Comparison of ENCODE assay signal across 31 cellular contexts in the genomic region with DNA sequence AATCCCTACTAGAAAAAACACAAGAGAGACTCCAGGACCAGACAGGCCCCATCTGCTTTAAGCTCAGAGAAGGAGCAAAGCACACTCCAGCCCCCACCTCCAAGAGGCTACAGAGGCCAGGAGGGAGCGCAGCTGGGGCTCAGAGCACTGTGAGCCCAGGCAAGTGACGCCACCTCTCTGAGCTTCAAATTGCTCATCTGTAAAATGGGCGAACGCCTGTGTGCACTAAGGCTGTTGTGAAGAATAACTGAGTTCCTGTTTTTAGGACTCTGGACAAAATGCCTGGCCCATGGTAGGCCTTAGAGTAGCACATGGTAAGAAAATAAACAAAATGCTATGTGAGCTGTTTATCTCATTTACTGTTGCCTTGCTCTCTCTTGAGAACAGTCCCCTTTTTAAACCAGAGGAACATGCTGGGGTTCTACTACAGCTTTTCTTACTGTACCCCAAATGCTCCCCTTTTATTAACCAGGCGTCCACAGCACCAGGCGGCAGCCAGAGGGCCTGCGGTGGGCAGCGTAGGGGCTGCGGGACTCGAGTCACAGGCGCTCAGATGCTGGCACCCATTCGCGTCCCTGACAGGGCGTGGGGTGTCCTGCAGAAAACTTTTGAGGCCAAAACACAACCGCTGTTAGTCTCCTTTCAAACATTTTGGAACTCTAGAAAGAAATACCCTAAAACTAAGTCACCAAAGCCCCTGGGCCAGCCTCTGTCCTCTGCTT.
"Had no signal": no experiment of that assay in that cellular context is flagged by ENCODE, and none has a peak within 500 bp of the region (broad histone marks: within the 10 kb centered on the region; RNA-seq: fewer than 3 reads in every experiment).

No MANE protein-coding gene starts in this region.

- H3K36me3 Mint-ChIP-seq: activated naive CD4-positive, alpha-beta T cell treated with anti-CD3 and anti-CD28 coated beads, Interleukin-2, amount 10 ng/mL, durations not matched to agents 7 days and 5 days; activated naive CD4-positive, alpha-beta T cell treated with anti-CD3 and anti-CD28 coated beads, Interleukin-2, amount 50 U/mL, for 72 hours; activated naive CD8-positive, alpha-beta T cell treated with anti-CD3 and anti-CD28 coated beads, Interleukin-2, amount 10 ng/mL, durations not matched to agents 7 days and 5 days had no signal

- DNase-seq: activated B cell treated with CpG ODN at 0.5 μM for 24 hours; activated CD4-positive, alpha-beta T cell treated with anti-CD3 and anti-CD28 coated beads for 48 hours; activated CD4-positive, alpha-beta T cell treated with anti-CD3 and anti-CD28 coated beads, Interleukin-2, amount 50 U/mL, for 1 hour; activated CD4-positive, alpha-beta T cell treated with anti-CD3 and anti-CD28 coated beads, Interleukin-2, amount 50 U/mL, for 48 hours; activated CD8-positive, alpha-beta memory T cell treated with anti-CD3 and anti-CD28 coated beads for 24 hours; activated CD8-positive, alpha-beta T cell treated with anti-CD3 and anti-CD28 coated beads for 36 hours; activated gamma-delta T cell; activated naive CD4-positive, alpha-beta T cell; activated naive CD4-positive, alpha-beta T cell treated with anti-CD3 and anti-CD28 coated beads, Interleukin-2, amount 10 ng/mL, durations not matched to agents 7 days and 5 days; activated naive CD8-positive, alpha-beta T cell treated with anti-CD3 and anti-CD28 coated beads, Interleukin-2, amount 10 ng/mL, durations not matched to agents 7 days and 5 days; activated T-cell treated with anti-CD3 and anti-CD28 coated beads, Interleukin-2, amount 50 U/mL, for 4 hours; central memory CD4-positive, alpha-beta T cell; cerebellar nuclear complex; colonic mucosa; dorsolateral prefrontal cortex; effector memory CD4-positive, alpha-beta T cell; endodermal cell; foreskin fibroblast; head of caudate nucleus; T-helper 17 cell; T1000; WERI-Rb-1 had no signal

- H3K4me3 ChIP-seq: ascending aorta, breast epithelium, cardiac muscle cell, colonic mucosa had no signal

- H3K4me1 Mint-ChIP-seq: activated B cell treated with CpG ODN at 0.5 μM for 24 hours had no signal

- H3K4me1 ChIP-seq: breast epithelium, colonic mucosa had no signal

- H3K27ac Mint-ChIP-seq: activated B cell treated with CpG ODN at 0.5 μM for 24 hours; activated CD8-positive, alpha-beta T cell treated with anti-CD3 and anti-CD28 coated beads for 36 hours; activated naive CD4-positive, alpha-beta T cell treated with anti-CD3 and anti-CD28 coated beads, Interleukin-2, amount 10 ng/mL, durations not matched to agents 7 days and 5 days; activated naive CD8-positive, alpha-beta T cell treated with anti-CD3 and anti-CD28 coated beads, Interleukin-2, amount 10 ng/mL, durations not matched to agents 7 days and 5 days; brain; T-helper 17 cell; T-helper 2 cell treated with Interferon-gamma antibody and Interleukin-4, amounts not matched to agents 5 μg/mL and 100 μg/mL, for 36 hours had no signal

- H3K27ac ChIP-seq: ascending aorta, breast epithelium, cardiac muscle cell, colonic mucosa, dorsolateral prefrontal cortex, WERI-Rb-1 had no signal

- H3K9me3 Mint-ChIP-seq: activated B cell treated with CpG ODN at 0.5 μM for 24 hours; activated CD8-positive, alpha-beta T cell treated with anti-CD3 and anti-CD28 coated beads for 36 hours; activated naive CD4-positive, alpha-beta T cell treated with anti-CD3 and anti-CD28 coated beads, Interleukin-2, amount 10 ng/mL, durations not matched to agents 7 days and 5 days; activated naive CD4-positive, alpha-beta T cell treated with anti-CD3 and anti-CD28 coated beads, Interleukin-2, amount 50 U/mL, for 72 hours; activated naive CD8-positive, alpha-beta T cell treated with anti-CD3 and anti-CD28 coated beads, Interleukin-2, amount 10 ng/mL, durations not matched to agents 7 days and 5 days; activated T-cell treated with anti-CD3 and anti-CD28 coated beads, Interleukin-2, amount 50 U/mL, for 4 hours; brain; endodermal cell; T-helper 2 cell treated with Interferon-gamma antibody and Interleukin-4, amounts not matched to agents 5 μg/mL and 100 μg/mL, for 36 hours had no signal

- H3K27me3 ChIP-seq: ascending aorta, breast epithelium, cardiac muscle cell, colonic mucosa, dorsolateral prefrontal cortex had no signal

- H3K4me3 Mint-ChIP-seq: activated B cell treated with CpG ODN at 0.5 μM for 24 hours; activated CD8-positive, alpha-beta T cell treated with anti-CD3 and anti-CD28 coated beads for 36 hours; activated naive CD4-positive, alpha-beta T cell treated with anti-CD3 and anti-CD28 coated beads, Interleukin-2, amount 10 ng/mL, durations not matched to agents 7 days and 5 days; activated naive CD8-positive, alpha-beta T cell treated with anti-CD3 and anti-CD28 coated beads, Interleukin-2, amount 10 ng/mL, durations not matched to agents 7 days and 5 days; activated T-cell treated with anti-CD3 and anti-CD28 coated beads, Interleukin-2, amount 50 U/mL, for 4 hours; endodermal cell; T-helper 17 cell; T-helper 2 cell treated with Interferon-gamma antibody and Interleukin-4, amounts not matched to agents 5 μg/mL and 100 μg/mL, for 36 hours had no signal

- H3K27me3 Mint-ChIP-seq: activated B cell treated with CpG ODN at 0.5 μM for 24 hours; activated CD8-positive, alpha-beta T cell treated with anti-CD3 and anti-CD28 coated beads for 36 hours; activated naive CD4-positive, alpha-beta T cell treated with anti-CD3 and anti-CD28 coated beads, Interleukin-2, amount 10 ng/mL, durations not matched to agents 7 days and 5 days; activated naive CD8-positive, alpha-beta T cell treated with anti-CD3 and anti-CD28 coated beads, Interleukin-2, amount 10 ng/mL, durations not matched to agents 7 days and 5 days; T-helper 17 cell had no signal

- FAIRE-seq: frontal cortex had no signal

- H3K36me3 ChIP-seq: ascending aorta, breast epithelium, cardiac muscle cell, colonic mucosa, WERI-Rb-1 had no signal

- H3K9me3 ChIP-seq: ascending aorta, breast epithelium, colonic mucosa had no signal

- ATAC-seq: activated CD4-positive, CD25-positive, alpha-beta regulatory T cell treated with anti-CD3 and anti-CD28 coated beads, Interleukin-2, amount 50 U/mL, for 24 hours; activated CD8-positive, alpha-beta T cell treated with anti-CD3 and anti-CD28 coated beads for 36 hours; activated naive CD4-positive, alpha-beta T cell treated with anti-CD3 and anti-CD28 coated beads, Interleukin-2, amount 50 U/mL, for 72 hours; activated T-cell treated with anti-CD3 and anti-CD28 coated beads, Interleukin-2, amount 50 U/mL, for 4 hours; esophagus mucosa; T-helper 17 cell had no signal
